ENCODE assay signal across 7 cellular contexts in genomic region chr18:63366270-63366990, GRCh38. TPM values are rescaled to one million over a fixed set of nuclear protein-coding genes. Genes with fewer than 3 reads are reported as not detected.
DNase-seq lines count a peak whose midpoint lies in the region; ATAC-seq and TF ChIP-seq lines count a peak whose summit lies in the region.

No MANE protein-coding gene starts in this region.

- H3K9me3 ChIP-seq in lower lobe of right lung: no peaks in the 10 kb centered on the region

- H3K4me3 ChIP-seq in dorsolateral prefrontal cortex (peak overlapping the region; percentile 77 to 97 (median 89)), lower lobe of right lung (peak overlapping the region; percentile 77)

- H3K4me1 ChIP-seq in lower lobe of right lung: peaks cover 23% of the 10 kb centered on the region

- H3K36me3 ChIP-seq in lower lobe of right lung: peaks cover 13% of the 10 kb centered on the region

- intact Hi-C loops in dorsolateral prefrontal cortex (cut with DNase I): loop anchor here (2.0 to 5.0 kb wide), 2 partner anchors 48 to 844 kb away; partner anchors contain the start of genes ZCCHC2 (in 2 of the 2) and BCL2 (in 1 of the 2)
- intact Hi-C loops in lower lobe of right lung (cut with DNase I): no loop called here

- TF ChIP-seq CTCF in dorsolateral prefrontal cortex (IDR thresholded peaks at IDR 0.05 in 54 of 56, conservative IDR thresholded peaks at IDR 0.05 in 2 of 56; ENCODE audit: low read depth in 1 of 56, partially characterized antibody in 56 of 56) (peak in 2 of 56 donors; percentile 1 to 6), lower lobe of right lung (IDR thresholded peaks at IDR 0.05) (no peak)

- ATAC-seq in HG02610 (IDR thresholded peaks at IDR 0.05; ENCODE audit: unreplicated experiment): peak; percentile 30
- peak; percentile 29 to 71 for ATAC-seq in lower lobe of right lung

- TF ChIP-seq POLR2A in GM15510 (IDR thresholded peaks at IDR 0.05; ENCODE audit: borderline replicate concordance, extremely low read depth, insufficient read length): peak; percentile 24

- H3K27ac ChIP-seq in dorsolateral prefrontal cortex (peak overlapping the region in 58 of 59 donors; percentile 69 to 99 (median 96)), lower lobe of right lung (peak overlapping the region; percentile 96)

- peak; percentile 49 for DNase-seq in NCI-H146 treated with DMSO at 0.1 percent for 48 hours (lab: John Stamatoyannopoulos, UW; ENCODE audit: unreplicated experiment)
- peak; percentile 70 to 77 for DNase-seq in activated CD4-positive, alpha-beta T cell treated with anti-CD3 and anti-CD28 coated beads, Interleukin-2, amount 50 U/mL, for 4 hours
- peak in 7 of 10 donors; percentile 39 to 70 (median 54) for DNase-seq in dorsolateral prefrontal cortex
- DNase-seq in lower lobe of right lung: peak; percentile 70
- peak; percentile 38 to 64 (median 47) for DNase-seq in stimulated activated CD4-positive, alpha-beta T cell treated with anti-CD3 and anti-CD28 coated beads, TNF-alpha, amount 100 ng/mL, for 48 hours (ENCODE audit: low read depth in 3 of 3)

- no peaks in the 10 kb centered on the region for H3K27me3 ChIP-seq in dorsolateral prefrontal cortex
- no peaks in the 10 kb centered on the region for H3K27me3 ChIP-seq in lower lobe of right lung (ENCODE audit: low read depth)

RNA-seq across cellular contexts. Expression of gene KDSR, which starts 0.6 kb away (rescaled TPM):
- total RNA-seq in dorsolateral prefrontal cortex (100 to 1,000 TPM in 1 of 120 experiments, 10 to 100 TPM in 119; 43.2 to 111 (median 58.5) TPM), lower lobe of right lung (68.5 TPM)

RNA-seq across cellular contexts. Expression of gene BCL2, which starts 46.9 kb away (rescaled TPM):
- total RNA-seq in dorsolateral prefrontal cortex: 10 to 100 TPM; 15.7 to 46.8 (median 25.1) TPM
- total RNA-seq in lower lobe of right lung: 11.0 TPM

RNA-seq across cellular contexts. Expression of gene VPS4B, which starts 55.8 kb away (rescaled TPM):
- total RNA-seq in dorsolateral prefrontal cortex (10 to 100 TPM; 23.5 to 78.1 (median 53.7) TPM), lower lobe of right lung (63.6 TPM)

Comparison
In these comparisons a context has a peak if more than half of its experiments do, and no peak if none do; other contexts are left out.
1. Peak in every context shown above with its lines: DNase-seq, ATAC-seq, H3K4me3 ChIP-seq and H3K27ac ChIP-seq.